In the genomic region with DNA sequence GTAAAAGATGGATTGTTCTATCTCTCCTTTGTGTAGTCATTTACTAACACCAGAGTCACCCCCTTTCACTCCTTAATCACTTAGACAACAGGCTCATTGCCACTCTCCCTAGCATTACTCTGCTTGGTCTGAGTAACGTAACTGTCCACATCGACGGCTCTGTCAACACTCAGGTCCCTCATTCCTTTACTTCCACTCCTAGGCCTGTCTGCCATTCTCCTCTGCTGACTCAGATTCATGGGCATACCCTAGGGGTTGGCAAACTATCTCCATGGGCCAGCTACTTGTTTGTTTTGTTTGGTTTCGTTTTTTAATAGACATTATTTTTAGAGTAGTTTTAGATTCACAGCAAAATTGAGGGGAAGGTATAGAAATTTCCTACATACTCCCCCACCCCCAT, we compare ENCODE assay signal across 22 cellular contexts.
"Had no signal": no experiment of that assay in that cellular context is flagged by ENCODE, and none has a peak within 500 bp of the region (broad histone marks: within the 10 kb centered on the region; RNA-seq: fewer than 3 reads in every experiment).

No MANE protein-coding gene starts in this region.

- H3K4me3 Mint-ChIP-seq: activated CD4-positive, alpha-beta T cell treated with anti-CD3 and anti-CD28 coated beads, Interleukin-2, amount 10 ng/mL, durations not matched to agents 24 days and 14 days; activated CD8-positive, alpha-beta T cell treated with anti-CD3 and anti-CD28 coated beads, Interleukin-2, amount 10 ng/mL, durations not matched to agents 7 days and 5 days; activated naive CD4-positive, alpha-beta T cell treated with anti-CD3 and anti-CD28 coated beads, Interleukin-2, amount 50 U/mL, for 24 hours; immature natural killer cell; natural killer cell treated with Interleukin-12 subunit alpha and Interleukin-12 subunit beta and Interleukin-15 and Interleukin-18, amount 100 ng/mL, for 72 hours; stimulated activated memory B cell treated with anti-CD40 and anti-IgM and Interleukin-4, amounts not matched to agents 10 μg/mL and 1 μg/mL and 100 μg/mL, for 72 hours had no signal

- ATAC-seq: activated CD8-positive, alpha-beta T cell treated with anti-CD3 and anti-CD28 coated beads, Interleukin-2, amount 10 ng/mL, durations not matched to agents 7 days and 5 days; body of pancreas; left colon; natural killer cell treated with Interleukin-12 subunit alpha and Interleukin-12 subunit beta and Interleukin-15 and Interleukin-18, amount 100 ng/mL, for 72 hours; stimulated activated memory B cell treated with anti-CD40 and anti-IgM and Interleukin-4, amounts not matched to agents 10 μg/mL and 1 μg/mL and 100 μg/mL, for 72 hours had no signal

- H3K4me3 ChIP-seq: adrenal gland, body of pancreas, colonic mucosa, esophagus squamous epithelium, lung, right atrium auricular region, thyroid gland had no signal

- H3K36me3 Mint-ChIP-seq: activated naive CD4-positive, alpha-beta T cell treated with anti-CD3 and anti-CD28 coated beads, Interleukin-2, amount 50 U/mL, for 24 hours; immature natural killer cell; natural killer cell treated with Interleukin-12 subunit alpha and Interleukin-12 subunit beta and Interleukin-15 and Interleukin-18, amount 100 ng/mL, for 72 hours; stimulated activated memory B cell treated with anti-CD40 and anti-IgM and Interleukin-4, amounts not matched to agents 10 μg/mL and 1 μg/mL and 100 μg/mL, for 72 hours had no signal

- H3K27me3 Mint-ChIP-seq: activated CD4-positive, alpha-beta T cell treated with anti-CD3 and anti-CD28 coated beads, Interleukin-2, amount 10 ng/mL, durations not matched to agents 24 days and 14 days; natural killer cell treated with Interleukin-12 subunit alpha and Interleukin-12 subunit beta and Interleukin-15 and Interleukin-18, amount 100 ng/mL, for 72 hours; stimulated activated memory B cell treated with anti-CD40 and anti-IgM and Interleukin-4, amounts not matched to agents 10 μg/mL and 1 μg/mL and 100 μg/mL, for 72 hours had no signal

- DNase-seq: activated CD4-positive, alpha-beta T cell treated with anti-CD3 and anti-CD28 coated beads, Interleukin-2, amount 10 ng/mL, durations not matched to agents 24 days and 14 days; activated CD4-positive, CD25-positive, alpha-beta regulatory T cell; activated CD8-positive, alpha-beta memory T cell treated with anti-CD3 and anti-CD28 coated beads, Interleukin-2, amount 50 U/mL, for 4 hours; activated CD8-positive, alpha-beta T cell treated with anti-CD3 and anti-CD28 coated beads, Interleukin-2, amount 10 ng/mL, durations not matched to agents 7 days and 5 days; activated effector memory CD4-positive, alpha-beta T cell treated with anti-CD3 and anti-CD28 coated beads, Interleukin-2, amount 50 U/mL, for 16 hours; activated T-cell treated with anti-CD3 and anti-CD28 coated beads, Interleukin-2, amount 50 U/mL, for 48 hours; adrenal gland; body of pancreas; central memory CD4-positive, alpha-beta T cell; colonic mucosa; esophagus squamous epithelium; glutamatergic neuron; immature natural killer cell; left colon; occipital lobe; stimulated activated CD4-positive, alpha-beta T cell treated with anti-CD3 and anti-CD28 coated beads, Interleukin-2, amount 100 ng/mL, for 48 hours; thyroid gland had no signal

- H3K27ac Mint-ChIP-seq: activated CD4-positive, alpha-beta T cell treated with anti-CD3 and anti-CD28 coated beads, Interleukin-2, amount 10 ng/mL, durations not matched to agents 24 days and 14 days; activated CD8-positive, alpha-beta T cell treated with anti-CD3 and anti-CD28 coated beads, Interleukin-2, amount 10 ng/mL, durations not matched to agents 7 days and 5 days; activated naive CD4-positive, alpha-beta T cell treated with anti-CD3 and anti-CD28 coated beads, Interleukin-2, amount 50 U/mL, for 24 hours; immature natural killer cell; natural killer cell treated with Interleukin-12 subunit alpha and Interleukin-12 subunit beta and Interleukin-15 and Interleukin-18, amount 100 ng/mL, for 72 hours; stimulated activated memory B cell treated with anti-CD40 and anti-IgM and Interleukin-4, amounts not matched to agents 10 μg/mL and 1 μg/mL and 100 μg/mL, for 72 hours had no signal

- H3K4me1 ChIP-seq: adrenal gland, body of pancreas, colonic mucosa, right atrium auricular region had no signal

- H3K27me3 ChIP-seq: adrenal gland, body of pancreas, colonic mucosa, esophagus squamous epithelium, right atrium auricular region, thyroid gland had no signal

- H3K9me3 Mint-ChIP-seq: activated CD4-positive, alpha-beta T cell treated with anti-CD3 and anti-CD28 coated beads, Interleukin-2, amount 10 ng/mL, durations not matched to agents 24 days and 14 days; activated naive CD4-positive, alpha-beta T cell treated with anti-CD3 and anti-CD28 coated beads, Interleukin-2, amount 50 U/mL, for 24 hours; natural killer cell treated with Interleukin-12 subunit alpha and Interleukin-12 subunit beta and Interleukin-15 and Interleukin-18, amount 100 ng/mL, for 72 hours; stimulated activated memory B cell treated with anti-CD40 and anti-IgM and Interleukin-4, amounts not matched to agents 10 μg/mL and 1 μg/mL and 100 μg/mL, for 72 hours had no signal

- H3K36me3 ChIP-seq: adrenal gland, colonic mucosa, esophagus squamous epithelium, right atrium auricular region, thyroid gland had no signal

- H3K4me1 Mint-ChIP-seq: activated CD4-positive, alpha-beta T cell treated with anti-CD3 and anti-CD28 coated beads, Interleukin-2, amount 10 ng/mL, durations not matched to agents 24 days and 14 days; activated naive CD4-positive, alpha-beta T cell treated with anti-CD3 and anti-CD28 coated beads, Interleukin-2, amount 50 U/mL, for 24 hours; immature natural killer cell; stimulated activated memory B cell treated with anti-CD40 and anti-IgM and Interleukin-4, amounts not matched to agents 10 μg/mL and 1 μg/mL and 100 μg/mL, for 72 hours had no signal

- H3K9me3 ChIP-seq: adrenal gland, body of pancreas, colonic mucosa, esophagus squamous epithelium, thyroid gland had no signal

- H3K27ac ChIP-seq: adrenal gland, body of pancreas, colonic mucosa, esophagus squamous epithelium, right atrium auricular region, thyroid gland had no signal
